23 cellular contexts compared by ENCODE assay signal in genomic region chr15:41782486-41783271, GRCh38. TPM values are rescaled to one million over a fixed set of nuclear protein-coding genes. Genes with fewer than 3 reads are reported as not detected.
DNase-seq lines count a peak whose midpoint lies in the region; ATAC-seq, FAIRE-seq and TF ChIP-seq lines count a peak whose summit lies in the region.
"Had no signal": no experiment of that assay in that cellular context is flagged by ENCODE, and none has a peak within 500 bp of the region (broad histone marks: within the 10 kb centered on the region; RNA-seq: fewer than 3 reads in every experiment).

No MANE protein-coding gene starts in this region.

- H3K27ac Mint-ChIP-seq in neural progenitor cell, result no peak overlapping the region
- H3K27ac Mint-ChIP-seq: activated CD4-positive, alpha-beta T cell treated with anti-CD3 and anti-CD28 coated beads, Interleukin-2, amount 10 ng/mL, durations not matched to agents 7 days and 5 days; natural killer cell treated with Interleukin-12 subunit alpha and Interleukin-12 subunit beta and Interleukin-15 and Interleukin-18, amount 100 ng/mL, for 72 hours had no signal

- no TSS peak for BruUV-seq in OCI-LY7 (replicated peaks; lab: Mats Ljungman, UMichigan)

- no peak for TF ChIP-seq CTCF in OCI-LY7 (conservative IDR thresholded peaks at IDR 0.05; ENCODE audit: low read length)
- no peak for TF ChIP-seq CTCF in neural progenitor cell (IDR thresholded peaks at IDR 0.05)
- TF ChIP-seq CTCF in testis (IDR thresholded peaks at IDR 0.05), result no peak

- H3K27ac ChIP-seq in OCI-LY7 (ENCODE audit: low read depth, low read length, poor library complexity, severe bottlenecking), result peak overlapping the region; percentile 70
- no peak overlapping the region for H3K27ac ChIP-seq in neural progenitor cell
- H3K27ac ChIP-seq in testis, result peak overlapping the region in 1 of 2 donors; percentile 65
- H3K27ac ChIP-seq: coronary artery, Peyer's patch, prostate gland, suprapubic skin had no signal

- H3K4me2 ChIP-seq in OCI-LY7 (ENCODE audit: low read length) (peak overlapping the region; percentile 65), neural progenitor cell (peak overlapping the region; percentile 32)
- H3K4me2 ChIP-seq: smooth muscle cell had no signal

- peaks cover 11% of the 10 kb centered on the region for H3K36me3 Mint-ChIP-seq in neural progenitor cell
- H3K36me3 Mint-ChIP-seq: natural killer cell treated with Interleukin-12 subunit alpha and Interleukin-12 subunit beta and Interleukin-15 and Interleukin-18, amount 100 ng/mL, for 72 hours had no signal

- intact Hi-C loops in OCI-LY7 (cut with micrococcal nuclease; ENCODE audit: unreplicated experiment), result no loop called here
- intact Hi-C loops in testis (cut with DNase I; ENCODE audit: low total_unique reads), result no loop called here

- peaks cover 4% of the 10 kb centered on the region; the same call in 1 of the 2 replicates for H3K36me3 ChIP-seq in OCI-LY7 (ENCODE audit: insufficient read depth, low read length)
- no peaks in the 10 kb centered on the region for H3K36me3 ChIP-seq in neural progenitor cell
- H3K36me3 ChIP-seq in testis (ENCODE audit: low read depth, missing control alignments), result no peaks in the 10 kb centered on the region
- H3K36me3 ChIP-seq: Peyer's patch, prostate gland, suprapubic skin had no signal

- peaks cover 27% of the 10 kb centered on the region for H3K4me1 Mint-ChIP-seq in neural progenitor cell

- TF ChIP-seq POLR2A in testis (IDR thresholded peaks at IDR 0.05), result no peak

- H4K20me1 ChIP-seq in OCI-LY7 (ENCODE audit: insufficient read depth, low read length) (no peaks in the 10 kb centered on the region), neural progenitor cell (ENCODE audit: low read depth) (peaks cover 5% of the 10 kb centered on the region)

- H3K9ac ChIP-seq in neural progenitor cell, result no peak overlapping the region

- FAIRE-seq in GM18507 (lab: Jason Lieb, UNC), result peak; percentile 64
- FAIRE-seq: TTC549 had no signal

- H2AFZ ChIP-seq in OCI-LY7 (ENCODE audit: low read length) (peak overlapping the region; percentile 31; the same call in 1 of the 2 replicates), neural progenitor cell (replicated peaks) (no peak overlapping the region)

- H3K4me1 ChIP-seq in OCI-LY7 (ENCODE audit: insufficient read depth, low read length, poor library complexity, severe bottlenecking) (peaks cover 55% of the 10 kb centered on the region), neural progenitor cell (peaks cover 37% of the 10 kb centered on the region), testis (peaks cover 64% of the 10 kb centered on the region)
- H3K4me1 ChIP-seq: prostate gland had no signal

- H3K9me2 ChIP-seq in OCI-LY7 (ENCODE audit: insufficient read depth, low read length), result no peaks in the 10 kb centered on the region

- no peaks in the 10 kb centered on the region for H3K27me3 Mint-ChIP-seq in neural progenitor cell (ENCODE audit: insufficient read depth, low read depth)
- H3K27me3 Mint-ChIP-seq: activated CD4-positive, alpha-beta T cell treated with anti-CD3 and anti-CD28 coated beads, Interleukin-2, amount 10 ng/mL, durations not matched to agents 7 days and 5 days; natural killer cell treated with Interleukin-12 subunit alpha and Interleukin-12 subunit beta and Interleukin-15 and Interleukin-18, amount 100 ng/mL, for 72 hours had no signal

- no peaks in the 10 kb centered on the region for H3K9me3 ChIP-seq in OCI-LY7 (ENCODE audit: low read length)
- H3K9me3 ChIP-seq in neural progenitor cell (ENCODE audit: low read depth), result no peaks in the 10 kb centered on the region
- no peaks in the 10 kb centered on the region for H3K9me3 ChIP-seq in testis
- H3K9me3 ChIP-seq: Peyer's patch, prostate gland, suprapubic skin had no signal

- ATAC-seq in HG02943 (IDR thresholded peaks at IDR 0.05; ENCODE audit: low read depth, unreplicated experiment), result peak; percentile 62
- ATAC-seq: natural killer cell treated with Interleukin-12 subunit alpha and Interleukin-12 subunit beta and Interleukin-15 and Interleukin-18, amount 100 ng/mL, for 72 hours had no signal

- DNase-seq in GM18507 (ENCODE audit: extremely low spot score, insufficient read length, low read depth), result no peak
- peak; percentile 89 for DNase-seq in OCI-LY7 (ENCODE audit: low spot score)
- peak; percentile 26 for DNase-seq in neural progenitor cell (ENCODE audit: low spot score)
- DNase-seq in testis, result no peak
- no peak for DNase-seq in activated naive CD4-positive, alpha-beta T cell (lab: John Stamatoyannopoulos, UW)
- no peak for DNase-seq in NCI-H2227 (lab: John Stamatoyannopoulos, UW; ENCODE audit: unreplicated experiment)
- DNase-seq: activated CD4-positive, alpha-beta T cell treated with anti-CD3 and anti-CD28 coated beads, Interleukin-2, amount 10 ng/mL, durations not matched to agents 7 days and 5 days; activated naive CD4-positive, alpha-beta T cell treated with anti-CD3 and anti-CD28 coated beads, Interleukin-2, amount 50 U/mL, for 16 hours; AML-193; hippocampal formation; kidney glomerular epithelial cell; mesendoderm; NCI-H1436 treated with DMSO at 0.1 percent for 48 hours; NCI-H774; stimulated activated CD4-positive, alpha-beta T cell treated with anti-CD3 and anti-CD28 coated beads, Interleukin-4, amount 100 ng/mL, for 24 hours had no signal

- WGBS in testis, 2 donors, result 60 to 70% methylated on average over 3 of the region's 3 CpGs

- POLR2A ChIA-PET in OCI-LY7 (lab: Charles Lee), result interaction anchor here (0.5 to 2.8 kb wide), 5 partner anchors 9 to 85 kb away, joined by 3 to 21 read pairs (median 7); partner anchors contain the start of gene MAPKBP1

- H3K9me3 Mint-ChIP-seq in neural progenitor cell, result no peaks in the 10 kb centered on the region
- H3K9me3 Mint-ChIP-seq: activated CD4-positive, alpha-beta T cell treated with anti-CD3 and anti-CD28 coated beads, Interleukin-2, amount 10 ng/mL, durations not matched to agents 7 days and 5 days; natural killer cell treated with Interleukin-12 subunit alpha and Interleukin-12 subunit beta and Interleukin-15 and Interleukin-18, amount 100 ng/mL, for 72 hours had no signal

- CTCF ChIA-PET in OCI-LY7 (lab: Charles Lee; ENCODE audit: unreplicated experiment), result interaction anchor here (1.7 kb wide), 1 partner anchor 9 kb away, joined by 6 read pairs; the partner anchor contains the start of gene MAPKBP1

- H3K79me2 ChIP-seq in OCI-LY7 (ENCODE audit: insufficient read depth, low read depth, low read length) (0 out of 2 replicates have a peak, but pooled peaks cover 7% of the 10 kb centered on the region), neural progenitor cell (ENCODE audit: low read depth) (peaks cover 27% of the 10 kb centered on the region)

- no peak overlapping the region for H3K4me3 Mint-ChIP-seq in neural progenitor cell
- H3K4me3 Mint-ChIP-seq: activated CD4-positive, alpha-beta T cell treated with anti-CD3 and anti-CD28 coated beads, Interleukin-2, amount 10 ng/mL, durations not matched to agents 7 days and 5 days; natural killer cell treated with Interleukin-12 subunit alpha and Interleukin-12 subunit beta and Interleukin-15 and Interleukin-18, amount 100 ng/mL, for 72 hours had no signal

- H3K4me3 ChIP-seq in OCI-LY7 (ENCODE audit: low read depth, low read length, poor library complexity, severe bottlenecking), result peak overlapping the region; percentile 35
- H3K4me3 ChIP-seq in neural progenitor cell, result no peak overlapping the region
- no peak overlapping the region for H3K4me3 ChIP-seq in testis
- H3K4me3 ChIP-seq: coronary artery, Peyer's patch, prostate gland, smooth muscle cell, suprapubic skin had no signal

- H3F3A ChIP-seq in neural progenitor cell (ENCODE audit: low read depth), result peaks cover 14% of the 10 kb centered on the region

- H3K27me3 ChIP-seq in neural progenitor cell (no peaks in the 10 kb centered on the region), testis (no peaks in the 10 kb centered on the region)
- H3K27me3 ChIP-seq: Peyer's patch, suprapubic skin had no signal

RNA-seq across cellular contexts. Expression of gene MAPKBP1, which starts 8.4 kb away (rescaled TPM):
- total RNA-seq in OCI-LY7 (2014; rRNA removed; shearing (Covaris generic)), result 13.4 and 14.5 TPM in 2 replicates
- total RNA-seq in OCI-LY7 (2022) (17.4 and 22.3 TPM in 2 replicates), neural progenitor cell (ENCODE audit: low replicate concordance) (10.1 and 18.4 TPM in 2 replicates), testis (100 to 1,000 TPM; 156 to 159 TPM)
- 76.2 TPM for polyA plus RNA-seq in testis (ENCODE audit: insufficient read depth, low read depth, low replicate concordance)

RNA-seq across cellular contexts. Expression of gene JMJD7, which starts 45.2 kb away (rescaled TPM):
- 3.0 and 5.4 TPM in 2 replicates for total RNA-seq in OCI-LY7 (2014; rRNA removed; shearing (Covaris generic))
- total RNA-seq in OCI-LY7 (2022) (14.1 and 16.0 TPM in 2 replicates), neural progenitor cell (ENCODE audit: low replicate concordance) (13.4 and 18.3 TPM in 2 replicates), testis (10 to 100 TPM; 18.6 to 21.6 TPM)
- polyA plus RNA-seq in testis (ENCODE audit: insufficient read depth, low read depth, low replicate concordance), result 10.5 TPM

RNA-seq across cellular contexts. Expression of gene PLA2G4B, which starts 56.0 kb away (rescaled TPM):
- 9.4 and 11.1 TPM in 2 replicates for total RNA-seq in OCI-LY7 (2014; rRNA removed; shearing (Covaris generic))
- total RNA-seq in OCI-LY7 (2022), result 9.5 and 12.0 TPM in 2 replicates
- 2.0 and 10.1 TPM in 2 replicates for total RNA-seq in neural progenitor cell (ENCODE audit: low replicate concordance)
- total RNA-seq in testis, result 10 to 100 TPM; 16.4 to 16.6 TPM
- polyA plus RNA-seq in testis (ENCODE audit: insufficient read depth, low read depth, low replicate concordance), result 7.4 TPM

Comparison
In these comparisons a context has a peak if more than half of its experiments do, and no peak if none do; other contexts are left out.
1. DNase-seq: peak in OCI-LY7 (single experiment) and neural progenitor cell (single experiment); none in GM18507 (single experiment), testis (single experiment), activated naive CD4-positive, alpha-beta T cell (0 of 4) and NCI-H2227 (single experiment).